14 cellular contexts compared by ENCODE assay signal in the genomic region with DNA sequence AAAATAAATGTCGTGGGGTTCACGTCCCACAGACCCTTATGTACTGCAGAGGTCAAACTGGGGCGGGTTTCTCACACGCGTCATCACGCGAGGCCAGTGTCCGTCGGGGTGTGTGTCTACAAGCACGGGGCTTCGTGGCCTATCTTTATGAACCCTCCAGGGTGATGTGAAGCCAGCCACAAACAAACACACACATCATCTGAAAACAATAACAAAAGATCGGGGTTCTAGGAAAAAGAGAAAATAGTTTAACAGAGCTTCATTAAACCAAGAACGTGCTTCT. TPM values are rescaled to one million over a fixed set of nuclear protein-coding genes. Genes with fewer than 3 reads are reported as not detected.
DNase-seq lines count a peak whose midpoint lies in the region; ATAC-seq lines count a peak whose summit lies in the region.
"Had no signal": no experiment of that assay in that cellular context is flagged by ENCODE, and none has a peak within 500 bp of the region (broad histone marks: within the 10 kb centered on the region; RNA-seq: fewer than 3 reads in every experiment).

No MANE protein-coding gene starts in this region.

- H3K27me3 Mint-ChIP-seq in activated naive CD8-positive, alpha-beta T cell treated with anti-CD3 and anti-CD28 coated beads, Interleukin-2, amount 10 ng/mL, durations not matched to agents 7 days and 5 days, result no peaks in the 10 kb centered on the region
- no peaks in the 10 kb centered on the region for H3K27me3 Mint-ChIP-seq in activated naive CD8-positive, alpha-beta T cell treated with anti-CD3 and anti-CD28 coated beads for 36 hours
- H3K27me3 Mint-ChIP-seq in T-helper 17 cell, result no peaks in the 10 kb centered on the region
- H3K27me3 Mint-ChIP-seq: CD4-positive, alpha-beta memory T cell had no signal

- H3K36me3 Mint-ChIP-seq in activated naive CD8-positive, alpha-beta T cell treated with anti-CD3 and anti-CD28 coated beads, Interleukin-2, amount 10 ng/mL, durations not matched to agents 7 days and 5 days, result peaks cover 3% of the 10 kb centered on the region
- H3K36me3 Mint-ChIP-seq in activated naive CD8-positive, alpha-beta T cell treated with anti-CD3 and anti-CD28 coated beads for 36 hours, result peaks cover 3% of the 10 kb centered on the region
- H3K36me3 Mint-ChIP-seq in T-helper 17 cell (ENCODE audit: low read depth), result no peaks in the 10 kb centered on the region
- H3K36me3 Mint-ChIP-seq: CD14-positive monocyte; CD4-positive, alpha-beta memory T cell had no signal

- no peaks in the 10 kb centered on the region for H3K9me3 Mint-ChIP-seq in activated naive CD8-positive, alpha-beta T cell treated with anti-CD3 and anti-CD28 coated beads, Interleukin-2, amount 10 ng/mL, durations not matched to agents 7 days and 5 days
- H3K9me3 Mint-ChIP-seq in activated naive CD8-positive, alpha-beta T cell treated with anti-CD3 and anti-CD28 coated beads for 36 hours, result no peaks in the 10 kb centered on the region

- POLR2A ChIA-PET in activated naive CD8-positive, alpha-beta T cell treated with anti-CD3 and anti-CD28 coated beads, Interleukin-2, amount 10 ng/mL, durations not matched to agents 7 days and 5 days (lab: Charles Lee), result no interaction called here

- no peaks in the 10 kb centered on the region for H3K4me1 Mint-ChIP-seq in activated naive CD8-positive, alpha-beta T cell treated with anti-CD3 and anti-CD28 coated beads, Interleukin-2, amount 10 ng/mL, durations not matched to agents 7 days and 5 days
- peaks cover 3% of the 10 kb centered on the region for H3K4me1 Mint-ChIP-seq in activated naive CD8-positive, alpha-beta T cell treated with anti-CD3 and anti-CD28 coated beads for 36 hours
- H3K4me1 Mint-ChIP-seq in T-helper 17 cell, result peaks cover 2% of the 10 kb centered on the region
- H3K4me1 Mint-ChIP-seq: CD14-positive monocyte had no signal

- H3K4me3 Mint-ChIP-seq in activated naive CD8-positive, alpha-beta T cell treated with anti-CD3 and anti-CD28 coated beads, Interleukin-2, amount 10 ng/mL, durations not matched to agents 7 days and 5 days, result no peak overlapping the region
- no peak overlapping the region for H3K4me3 Mint-ChIP-seq in activated naive CD8-positive, alpha-beta T cell treated with anti-CD3 and anti-CD28 coated beads for 36 hours
- H3K4me3 Mint-ChIP-seq in T-helper 17 cell, result no peak overlapping the region
- H3K4me3 Mint-ChIP-seq: CD14-positive monocyte; CD4-positive, alpha-beta memory T cell had no signal

- peak; percentile 10 for DNase-seq in activated naive CD8-positive, alpha-beta T cell treated with anti-CD3 and anti-CD28 coated beads, Interleukin-2, amount 10 ng/mL, durations not matched to agents 7 days and 5 days
- DNase-seq in activated naive CD8-positive, alpha-beta T cell treated with anti-CD3 and anti-CD28 coated beads for 36 hours, result no peak
- peak; percentile 12 for DNase-seq in left lobe of liver (ENCODE audit: low spot score)
- peak; percentile 35 for DNase-seq in sciatic nerve (ENCODE audit: low spot score)
- DNase-seq in hepatic stellate cell (ENCODE audit: low spot score), result no peak
- DNase-seq in T-helper 17 cell, result no peak
- DNase-seq: 8988T; CD4-positive, alpha-beta memory T cell; DMS153; DMS79; GDM1; HCEC 1CT had no signal

- no peaks in the 10 kb centered on the region for H3K9me3 ChIP-seq in T-helper 17 cell (ENCODE audit: control insufficient read depth, low read length, poor library complexity, severe bottlenecking)

- no peak for ATAC-seq in activated naive CD8-positive, alpha-beta T cell treated with anti-CD3 and anti-CD28 coated beads, Interleukin-2, amount 10 ng/mL, durations not matched to agents 7 days and 5 days (ENCODE audit: low read depth)
- ATAC-seq in left lobe of liver (no peak), sciatic nerve (no peak), GM18517 (IDR thresholded peaks at IDR 0.05; ENCODE audit: unreplicated experiment) (no peak), T-helper 17 cell (no peak)

- H3K27ac Mint-ChIP-seq in activated naive CD8-positive, alpha-beta T cell treated with anti-CD3 and anti-CD28 coated beads, Interleukin-2, amount 10 ng/mL, durations not matched to agents 7 days and 5 days, result no peak overlapping the region
- H3K27ac Mint-ChIP-seq in activated naive CD8-positive, alpha-beta T cell treated with anti-CD3 and anti-CD28 coated beads for 36 hours, result no peak overlapping the region
- H3K27ac Mint-ChIP-seq in T-helper 17 cell, result no peak overlapping the region
- H3K27ac Mint-ChIP-seq: CD4-positive, alpha-beta memory T cell had no signal

- intact Hi-C loops in sciatic nerve (cut with DNase I), result no loop called here

RNA-seq across cellular contexts. Expression of a gene that starts 23.3 kb away (rescaled TPM):
- 10 to 100 TPM; 40.3 to 44.3 TPM for total RNA-seq in activated naive CD8-positive, alpha-beta T cell treated with anti-CD3 and anti-CD28 coated beads, Interleukin-2, amount 10 ng/mL, durations not matched to agents 7 days and 5 days
- 10 to 100 TPM; 27.4 to 27.5 TPM for total RNA-seq in activated naive CD8-positive, alpha-beta T cell treated with anti-CD3 and anti-CD28 coated beads for 36 hours
- 41.9 TPM for total RNA-seq in left lobe of liver
- 27.1 TPM for total RNA-seq in sciatic nerve
- total RNA-seq in T-helper 17 cell, result 100 to 1,000 TPM; 112 to 120 TPM

Comparison
In these comparisons a context has a peak if more than half of its experiments do, and no peak if none do; other contexts are left out.
1. DNase-seq: peak in activated naive CD8-positive, alpha-beta T cell treated with anti-CD3 and anti-CD28 coated beads, Interleukin-2, amount 10 ng/mL, durations not matched to agents 7 days and 5 days (single experiment), left lobe of liver (single experiment) and sciatic nerve (single experiment); none in activated naive CD8-positive, alpha-beta T cell treated with anti-CD3 and anti-CD28 coated beads for 36 hours (single experiment), hepatic stellate cell (single experiment) and T-helper 17 cell (0 of 3).